In genomic region chr7:152025937-152026890, GRCh38 we compare ENCODE assay signal across 8 cellular contexts. TPM values are rescaled to one million over a fixed set of nuclear protein-coding genes. Genes with fewer than 3 reads are reported as not detected.
DNase-seq lines count a peak whose midpoint lies in the region; ATAC-seq and TF ChIP-seq lines count a peak whose summit lies in the region.

No MANE protein-coding gene starts in this region.

- TF ChIP-seq CTCF in cardiac muscle cell (IDR thresholded peaks at IDR 0.05; ENCODE audit: low read depth, low read length) (no peak), ascending aorta (IDR thresholded peaks at IDR 0.05) (no peak), lower leg skin (IDR thresholded peaks at IDR 0.05) (no peak), upper lobe of right lung (IDR thresholded peaks at IDR 0.05) (peak; percentile 12)

- TF ChIP-seq POLR2A in lower leg skin (IDR thresholded peaks at IDR 0.05): no peak

- no peak for ATAC-seq in Right ventricle myocardium superior (ENCODE audit: poor library complexity)
- ATAC-seq in upper lobe of right lung: no peak
- ATAC-seq in HG02571 (IDR thresholded peaks at IDR 0.05; ENCODE audit: unreplicated experiment): no peak
- no peak for ATAC-seq in HG03280 (IDR thresholded peaks at IDR 0.05; ENCODE audit: unreplicated experiment)

- H3K9me3 ChIP-seq in cardiac muscle cell (ENCODE audit: low read depth) (no peaks in the 10 kb centered on the region), ascending aorta (no peaks in the 10 kb centered on the region), upper lobe of right lung (no peaks in the 10 kb centered on the region)

- H3K4me3 ChIP-seq in cardiac muscle cell (peak overlapping the region; percentile 73), ascending aorta (peak overlapping the region; percentile 71 to 94), lower leg skin (ENCODE audit: low read depth, poor library complexity, severe bottlenecking) (peak overlapping the region; percentile 71), upper lobe of right lung (peak overlapping the region; percentile 66)

- whole genome bisulfite sequencing in lower leg skin, 2 donors: 13 to 16% methylated on average over 21 to 27 of the region's 41 CpGs

- H3K36me3 ChIP-seq in cardiac muscle cell: no peaks in the 10 kb centered on the region
- H3K36me3 ChIP-seq in ascending aorta: no peaks in the 10 kb centered on the region
- no peaks in the 10 kb centered on the region for H3K36me3 ChIP-seq in upper lobe of right lung

- H3K4me1 ChIP-seq in cardiac muscle cell (ENCODE audit: low read depth) (no peaks in the 10 kb centered on the region), ascending aorta (peaks cover 5 to 6% of the 10 kb centered on the region in 2 donors), upper lobe of right lung (peaks cover 27% of the 10 kb centered on the region)

- H3K27ac ChIP-seq in cardiac muscle cell: peak overlapping the region; percentile 79
- H3K27ac ChIP-seq in ascending aorta: peak overlapping the region; percentile 79 to 84
- H3K27ac ChIP-seq in upper lobe of right lung: peak overlapping the region; percentile 87

- H3K27me3 ChIP-seq in cardiac muscle cell: no peaks in the 10 kb centered on the region
- no peaks in the 10 kb centered on the region for H3K27me3 ChIP-seq in ascending aorta
- no peaks in the 10 kb centered on the region for H3K27me3 ChIP-seq in upper lobe of right lung

- intact Hi-C loops in Right ventricle myocardium superior (cut with DNase I): no loop called here
- intact Hi-C loops in ascending aorta (cut with DNase I): loop anchor here (2.0 to 10.0 kb wide), 5 partner anchors 33 to 731 kb away; partner anchors contain the start of genes ACTR3B, PRKAG2 and XRCC2
- intact Hi-C loops in lower leg skin (cut with DNase I; ENCODE audit: low total_unique reads): no loop called here
- intact Hi-C loops in upper lobe of right lung (cut with DNase I): no loop called here

- DNase-seq in cardiac muscle cell (ENCODE audit: low read depth in 1 of 2, low spot score in 1 of 2) (no peak), Right ventricle myocardium superior (no peak), ascending aorta (ENCODE audit: low spot score in 2 of 2) (no peak), lower leg skin (ENCODE audit: low spot score in 2 of 2) (peak in 1 of 2 donors; percentile 84), upper lobe of right lung (no peak)
- no peak for DNase-seq in activated CD4-positive, alpha-beta T cell treated with anti-CD3 and anti-CD28 coated beads for 4 hours

RNA-seq across cellular contexts. Expression of gene GALNT11, which starts 0.7 kb away (rescaled TPM):
- 41.6 and 44.3 TPM in 2 replicates for total RNA-seq in cardiac muscle cell
- 49.4 and 53.7 TPM in 2 replicates for polyA plus RNA-seq in cardiac muscle cell
- 19.7 TPM for total RNA-seq in Right ventricle myocardium superior
- 146 TPM for total RNA-seq in ascending aorta
- total RNA-seq in lower leg skin: 10 to 100 TPM; 38.9 to 62.6 (median 45.3) TPM
- total RNA-seq in upper lobe of right lung: 40.5 TPM
